ENCODE assay signal across 10 cellular contexts in the genomic region with DNA sequence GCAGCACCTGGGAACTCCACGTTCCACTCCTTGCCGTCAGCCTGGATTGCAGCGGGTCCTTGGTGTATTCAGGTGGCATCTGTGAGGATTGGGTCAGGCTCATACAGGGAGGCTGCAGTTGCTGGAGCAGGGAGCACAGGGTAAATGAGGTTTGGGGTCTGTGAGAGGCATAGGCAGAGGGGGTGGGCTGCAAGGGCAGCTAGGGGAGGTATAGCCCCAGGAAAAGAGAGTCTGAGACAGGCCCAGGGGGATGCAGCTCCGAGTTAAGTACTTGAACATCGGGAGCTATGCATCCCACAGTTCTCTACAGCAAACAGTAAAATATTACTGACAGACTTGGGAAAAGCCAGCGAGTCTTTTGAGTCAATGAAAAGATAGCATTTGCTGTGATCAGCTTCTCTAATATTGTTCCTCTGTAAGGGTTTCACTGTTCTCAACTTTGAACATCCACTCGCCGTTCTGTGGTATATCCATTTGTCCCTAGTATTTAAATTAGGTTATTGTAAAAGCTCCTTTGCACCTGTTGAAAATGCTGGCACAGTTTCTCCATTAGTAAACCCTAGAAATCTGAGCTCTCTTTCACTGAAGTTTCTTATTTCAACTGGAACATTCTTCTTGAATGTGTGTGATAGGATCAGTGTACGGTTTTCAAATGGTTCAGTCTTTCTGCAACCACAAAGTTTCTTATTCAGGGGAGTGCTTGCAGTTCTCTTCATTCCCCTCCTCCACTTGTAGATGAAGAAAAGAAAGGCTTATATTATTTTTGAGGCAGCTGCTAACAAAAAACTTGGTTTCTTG.
DNase-seq lines count a peak whose midpoint lies in the region; ATAC-seq and TF ChIP-seq lines count a peak whose summit lies in the region.
"Had no signal": no experiment of that assay in that cellular context is flagged by ENCODE, and none has a peak within 500 bp of the region (broad histone marks: within the 10 kb centered on the region; RNA-seq: fewer than 3 reads in every experiment).

No MANE protein-coding gene starts in this region.

- no peaks in the 10 kb centered on the region for H3K36me3 Mint-ChIP-seq in chondrocyte (ENCODE audit: low read depth)

- no peaks in the 10 kb centered on the region for H3K27me3 Mint-ChIP-seq in chondrocyte (ENCODE audit: low read depth)

- H3K4me1 Mint-ChIP-seq in chondrocyte (ENCODE audit: low read depth): peaks cover 88% of the 10 kb centered on the region

- peak; percentile 59 for ATAC-seq in GM19395 (IDR thresholded peaks at IDR 0.05; ENCODE audit: unreplicated experiment)

- in situ Hi-C loops in G401 (cut with HindIII; ENCODE audit: low sequenced_read_pairs): no loop called here

- H3K27ac Mint-ChIP-seq in chondrocyte (ENCODE audit: unreplicated experiment): peak overlapping the region; percentile 74

- H3K4me3 Mint-ChIP-seq in chondrocyte (ENCODE audit: unreplicated experiment): no peak overlapping the region

- H3K9me3 Mint-ChIP-seq in chondrocyte (ENCODE audit: low read depth): no peaks in the 10 kb centered on the region

- DNase-seq in NCI-H2107 (lab: John Stamatoyannopoulos, UW) (peak; percentile 73), chondrocyte (ENCODE audit: low spot score) (no peak), non-pigmented ciliary epithelial cell (ENCODE audit: low read depth) (peak; percentile 53), SKM-1 (lab: John Stamatoyannopoulos, UW; ENCODE audit: unreplicated experiment) (no peak), G401 (ENCODE audit: low spot score) (no peak), NK-92 (lab: John Stamatoyannopoulos, UW; ENCODE audit: unreplicated experiment) (no peak), middle frontal gyrus (ENCODE audit: extremely low spot score, low spot score) (no peak)
- DNase-seq: effector memory CD4-positive, alpha-beta T cell; foreskin melanocyte had no signal

- no peak for TF ChIP-seq CTCF in chondrocyte (IDR thresholded peaks at IDR 0.05)

Comparison
In these comparisons a context has a peak if more than half of its experiments do, and no peak if none do; other contexts are left out.
1. DNase-seq: peak in NCI-H2107 (single experiment) and non-pigmented ciliary epithelial cell (single experiment); none in chondrocyte (single experiment), SKM-1 (single experiment), G401 (single experiment), NK-92 (single experiment) and middle frontal gyrus (single experiment).